In genomic region chr2:179951680-179952079, GRCh38 we compare ENCODE assay signal across 14 cellular contexts. TPM values are rescaled to one million over a fixed set of nuclear protein-coding genes. Genes with fewer than 3 reads are reported as not detected.
DNase-seq lines count a peak whose midpoint lies in the region; ATAC-seq and TF ChIP-seq lines count a peak whose summit lies in the region.
"Had no signal": no experiment of that assay in that cellular context is flagged by ENCODE, and none has a peak within 500 bp of the region (broad histone marks: within the 10 kb centered on the region; RNA-seq: fewer than 3 reads in every experiment).

No MANE protein-coding gene starts in this region.

- peak; percentile 43 for ATAC-seq in GM19468 (IDR thresholded peaks at IDR 0.05; ENCODE audit: extremely low read depth, unreplicated experiment)
- peak; percentile 69 for ATAC-seq in HG02678 (IDR thresholded peaks at IDR 0.05; ENCODE audit: unreplicated experiment)
- peak; percentile 61 for ATAC-seq in HG03520 (IDR thresholded peaks at IDR 0.05; ENCODE audit: unreplicated experiment)

- peak; percentile 4 for DNase-seq in GM10266 (ENCODE audit: extremely low spot score)
- DNase-seq in Kasumi-1 (lab: John Stamatoyannopoulos, UW) = no peak
- DNase-seq in NCI-H2171 treated with DMSO at 0.1 percent for 48 hours (lab: John Stamatoyannopoulos, UW) = no peak
- DNase-seq in NCI-H774 (lab: John Stamatoyannopoulos, UW) = no peak
- DNase-seq in SK-N-DZ (ENCODE audit: low spot score) = no peak
- DNase-seq: activated effector memory CD4-positive, alpha-beta T cell treated with Interleukin-2 at 50 U/mL for 16 hours; dorsolateral prefrontal cortex; hippocampal formation; NCI-H1092 treated with DMSO at 0.1 percent for 48 hours; SJCRH30; substantia nigra had no signal

- no peak for TF ChIP-seq CTCF in GM10266 (IDR thresholded peaks at IDR 0.05; ENCODE audit: control insufficient read depth, insufficient read depth, low read depth, missing control alignments)

RNA-seq across cellular contexts. Expression of gene CWC22, which starts 55.4 kb away (rescaled TPM):
- 10.0 and 12.8 TPM in 2 replicates for polyA plus RNA-seq in SK-N-DZ (2014; cell fraction: cytosol; rRNA removed)
- polyA plus RNA-seq in SK-N-DZ (2014; cell fraction: nucleus; rRNA removed) = 17.2 and 22.7 TPM in 2 replicates
